Comparison of ENCODE assay signal across 28 cellular contexts in the genomic region with DNA sequence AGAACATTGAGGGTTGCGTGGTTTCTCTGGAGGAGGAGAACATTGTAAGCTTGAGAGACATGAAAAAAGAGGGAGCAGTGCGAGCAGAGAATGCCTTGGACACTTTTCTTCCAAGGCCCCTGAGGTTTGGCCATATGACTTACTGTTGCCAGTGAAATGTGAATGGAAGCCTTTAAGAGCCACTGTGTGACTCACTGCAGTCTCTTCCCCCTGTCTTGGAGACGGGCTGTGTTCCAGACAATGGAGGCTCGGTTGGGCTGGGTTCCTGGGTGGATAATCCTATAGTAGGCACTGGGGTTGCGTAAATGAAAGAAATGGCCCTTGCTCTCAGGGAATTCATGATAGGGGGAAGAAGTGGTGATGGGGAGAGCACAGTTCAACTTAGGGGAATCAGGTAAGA.
A peak's percentile ranks its signal among the peaks of the same experiment; 100 is the strongest.
DNase-seq lines count a peak whose midpoint lies in the region; TF ChIP-seq lines count a peak whose summit lies in the region.
"Had no signal": no experiment of that assay in that cellular context is flagged by ENCODE, and none has a peak within 500 bp of the region (broad histone marks: within the 10 kb centered on the region; RNA-seq: fewer than 3 reads in every experiment).

No MANE protein-coding gene starts in this region.

- H3K27ac ChIP-seq in neuronal stem cell (replicated peaks; ENCODE audit: low read length) (peak overlapping the region; percentile 30), caudate nucleus (ENCODE audit: low read depth, low read length) (no peak overlapping the region), colonic mucosa (no peak overlapping the region)
- H3K27ac ChIP-seq: adrenal gland, BLaER1, esophagus squamous epithelium, gastroesophageal sphincter, KMS-11, transverse colon had no signal

- H3K4ac ChIP-seq in neuronal stem cell (ENCODE audit: low read length): no peak overlapping the region

- H2AFZ ChIP-seq in neuronal stem cell (ENCODE audit: low read length): no peak overlapping the region

- DNase-seq in H4 (ENCODE audit: low spot score) (peak; percentile 18), RPMI7951 (ENCODE audit: low read depth) (peak; percentile 68), fibroblast of mammary gland (ENCODE audit: low read depth) (peak; percentile 13), neuronal stem cell (ENCODE audit: low spot score) (peak; percentile 14), SIG-M5 (lab: John Stamatoyannopoulos, UW) (no peak), caudate nucleus (lab: John Stamatoyannopoulos, UW) (no peak), colonic mucosa (no peak), dedifferentiated amniotic fluid mesenchymal stem cell (ENCODE audit: extremely low spot score) (no peak)
- DNase-seq: activated naive CD4-positive, alpha-beta T cell treated with Interleukin-2 at 50 U/mL for 16 hours; adrenal gland; esophagus squamous epithelium; HCEC 1CT; hippocampal formation; immature natural killer cell; left ventricle myocardium superior; MV-4-11; natural killer cell; NCI-H1694; NCI-H2171; NCI-H510A; retina; SHP77 treated with DMSO at 0.1 percent for 48 hours; SW 1271; T-helper 9 cell; transverse colon had no signal

- TF ChIP-seq CTCF in fibroblast of mammary gland (conservative IDR thresholded peaks at IDR 0.05; ENCODE audit: control insufficient read depth, insufficient read depth, low read depth, low read length) (no peak), colonic mucosa (IDR thresholded peaks at IDR 0.05) (no peak)

- no peak overlapping the region for H3K4me2 ChIP-seq in neuronal stem cell (ENCODE audit: insufficient read depth, low read length, poor library complexity, severe bottlenecking)
- H3K4me2 ChIP-seq: BLaER1, KMS-11 had no signal

- H3K79me1 ChIP-seq in neuronal stem cell (ENCODE audit: low read depth, low read length): no peaks in the 10 kb centered on the region

- H2AK5ac ChIP-seq in neuronal stem cell (ENCODE audit: low read depth, low read length): no peak overlapping the region

- H3K27me3 ChIP-seq in neuronal stem cell (ENCODE audit: control insufficient read depth in 3 of 3, insufficient read depth in 3 of 3, low read depth in 1 of 3, low read length in 3 of 3): no peaks in the 10 kb centered on the region
- H3K27me3 ChIP-seq in colonic mucosa: no peaks in the 10 kb centered on the region
- H3K27me3 ChIP-seq: adrenal gland, BLaER1, transverse colon had no signal

- no peak overlapping the region for H4K91ac ChIP-seq in neuronal stem cell (ENCODE audit: low read depth, low read length, poor library complexity)

- H3K23ac ChIP-seq in neuronal stem cell (ENCODE audit: low read depth, low read length, poor library complexity): no peak overlapping the region

- H3K4me1 ChIP-seq in neuronal stem cell (ENCODE audit: control insufficient read depth in 2 of 2, insufficient read depth in 1 of 2, low read depth in 1 of 2, low read length in 2 of 2) (peaks cover 0 to 6% of the 10 kb centered on the region in 2 donors), colonic mucosa (no peaks in the 10 kb centered on the region)
- H3K4me1 ChIP-seq: adrenal gland, BLaER1, esophagus squamous epithelium, gastroesophageal sphincter, transverse colon had no signal

- no CpG with 5 or more reads among the region's 5 CpGs for WGBS in neuronal stem cell (ENCODE audit: extremely low coverage in 2 of 2, insufficient read length in 2 of 2, insufficient replicate concordance in 1 of 2), 2 donors

- no peak overlapping the region for H2BK15ac ChIP-seq in neuronal stem cell (ENCODE audit: low read length)

- H3K9me3 ChIP-seq in neuronal stem cell (replicated peaks in 1 of 2; ENCODE audit: control insufficient read depth in 2 of 2, insufficient read depth in 1 of 2, low read depth in 1 of 2, low read length in 2 of 2) (peaks cover 0 to 3% of the 10 kb centered on the region in 2 donors), colonic mucosa (no peaks in the 10 kb centered on the region)
- H3K9me3 ChIP-seq: adrenal gland, esophagus squamous epithelium, transverse colon had no signal

- no peak overlapping the region for H2BK120ac ChIP-seq in neuronal stem cell (ENCODE audit: low read depth, low read length)

- no peak overlapping the region for H2BK5ac ChIP-seq in neuronal stem cell (ENCODE audit: low read length)

- H3K4me3 ChIP-seq in fibroblast of mammary gland (ENCODE audit: control insufficient read depth, low read depth, low read length) (no peak overlapping the region), neuronal stem cell (ENCODE audit: low read length in 2 of 2) (no peak overlapping the region), colonic mucosa (no peak overlapping the region)
- H3K4me3 ChIP-seq: adrenal gland, BLaER1, esophagus squamous epithelium, gastroesophageal sphincter, transverse colon had no signal

- no peak overlapping the region for H3K18ac ChIP-seq in neuronal stem cell (ENCODE audit: low read length)

- H4K8ac ChIP-seq in neuronal stem cell (ENCODE audit: low read depth, low read length): no peak overlapping the region

- H2BK12ac ChIP-seq in neuronal stem cell (ENCODE audit: low read length): no peak overlapping the region

- H3K9ac ChIP-seq in neuronal stem cell (ENCODE audit: low read depth, low read length, poor library complexity) (no peak overlapping the region), colonic mucosa (ENCODE audit: low read depth in 2 of 2, low read length in 2 of 2) (no peak overlapping the region)
- H3K9ac ChIP-seq: BLaER1, KMS-11 had no signal

- H3K36me3 ChIP-seq in neuronal stem cell (replicated peaks in 1 of 2; ENCODE audit: control insufficient read depth in 2 of 2, insufficient read depth in 2 of 2, low read length in 2 of 2) (no peaks in the 10 kb centered on the region), colonic mucosa (no peaks in the 10 kb centered on the region)
- H3K36me3 ChIP-seq: adrenal gland, BLaER1, esophagus squamous epithelium, gastroesophageal sphincter, transverse colon had no signal

- intact Hi-C loops in colonic mucosa (cut with DNase I): no loop called here

- H3K14ac ChIP-seq in neuronal stem cell (ENCODE audit: low read length): no peak overlapping the region

Comparison
In these comparisons a context has a peak if more than half of its experiments do, and no peak if none do; other contexts are left out.
1. DNase-seq: peak in H4 (single experiment), RPMI7951 (single experiment), fibroblast of mammary gland (single experiment) and neuronal stem cell (single experiment); none in SIG-M5 (single experiment), caudate nucleus (0 of 61), colonic mucosa (single experiment) and dedifferentiated amniotic fluid mesenchymal stem cell (single experiment).